8 cellular contexts compared by ENCODE assay signal in the genomic region with DNA sequence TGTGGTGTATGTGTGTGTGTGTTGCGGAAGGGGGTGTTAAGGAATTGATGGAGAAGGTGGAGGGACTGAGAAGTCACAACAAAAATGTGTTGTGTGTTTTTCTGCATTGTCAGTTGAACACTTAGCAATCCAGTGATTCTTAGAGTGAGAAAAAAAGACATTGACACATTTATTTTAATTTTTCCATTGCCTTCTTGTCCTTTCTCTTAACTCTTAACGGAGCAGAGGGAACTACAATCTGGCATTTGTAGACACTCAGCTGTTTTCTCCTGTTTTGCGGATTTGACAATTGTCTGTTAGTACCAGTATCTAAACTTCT. TPM values are rescaled to one million over a fixed set of nuclear protein-coding genes. Genes with fewer than 3 reads are reported as not detected.
A peak's percentile ranks its signal among the peaks of the same experiment; 100 is the strongest.
DNase-seq lines count a peak whose midpoint lies in the region; ATAC-seq, FAIRE-seq and TF ChIP-seq lines count a peak whose summit lies in the region.

No MANE protein-coding gene starts in this region.

- no peaks in the 10 kb centered on the region for H3K9me3 Mint-ChIP-seq in activated naive CD8-positive, alpha-beta T cell treated with anti-CD3 and anti-CD28 coated beads for 36 hours

- intact Hi-C loops in stomach (cut with DNase I; ENCODE audit: low total_unique reads) = no loop called here

- TF ChIP-seq EP300 in stomach (IDR thresholded peaks at IDR 0.05) = no peak

- no peaks in the 10 kb centered on the region for H4K20me1 ChIP-seq in keratinocyte (ENCODE audit: control insufficient read depth, extremely low read depth, insufficient read depth, low read length)

- H3K9me1 ChIP-seq in keratinocyte (ENCODE audit: control insufficient read depth, extremely low read depth, insufficient read depth, low read length) = no peaks in the 10 kb centered on the region

- 23 to 31% (median 27%) methylated on average over 3 of the region's 3 CpGs for WGBS in stomach, 5 donors

- no peak for TF ChIP-seq POLR2A in stomach (IDR thresholded peaks at IDR 0.05)

- H3K27ac ChIP-seq in HL-60 (replicated peaks) (peak overlapping the region; percentile 35), keratinocyte (ENCODE audit: control insufficient read depth, insufficient read depth, low read length) (no peak overlapping the region), stomach (peak overlapping the region in 4 of 5 donors; percentile 82 to 95 (median 90))

- ATAC-seq in HG03159 (IDR thresholded peaks at IDR 0.05; ENCODE audit: unreplicated experiment) = no peak
- no peak for ATAC-seq in HG02678 (IDR thresholded peaks at IDR 0.05; ENCODE audit: unreplicated experiment)

- peak overlapping the region; percentile 82 for H3K4me3 Mint-ChIP-seq in activated naive CD8-positive, alpha-beta T cell treated with anti-CD3 and anti-CD28 coated beads for 36 hours

- no peaks in the 10 kb centered on the region for H3K36me3 Mint-ChIP-seq in activated naive CD8-positive, alpha-beta T cell treated with anti-CD3 and anti-CD28 coated beads for 36 hours

- H3K4me3 ChIP-seq in HL-60 (replicated peaks; ENCODE audit: insufficient read depth, low read length) (peak overlapping the region; percentile 56), keratinocyte (ENCODE audit: control insufficient read depth in 2 of 3, extremely low read depth in 1 of 3, insufficient read depth in 2 of 3, low read depth in 1 of 3, low read length in 3 of 3) (peak overlapping the region; percentile 55 to 88 (median 71)), stomach (peak overlapping the region; percentile 63 to 79 (median 68))

- H3K9ac ChIP-seq in keratinocyte (ENCODE audit: control insufficient read depth, extremely low read depth, insufficient read depth, low read length) = peak overlapping the region; percentile 85

- peak overlapping the region; percentile 98 for H2AFZ ChIP-seq in keratinocyte (ENCODE audit: control insufficient read depth, low read length)

- H3K79me2 ChIP-seq in keratinocyte (ENCODE audit: control insufficient read depth, insufficient read depth, low read length) = no peaks in the 10 kb centered on the region

- DNase-seq in HL-60 (ENCODE audit: low read depth in 1 of 2, low spot score in 1 of 2) (no peak), keratinocyte (ENCODE audit: low read depth, low spot score) (no peak), stomach (no peak), DMS153 treated with DMSO at 0.1 percent for 48 hours (lab: John Stamatoyannopoulos, UW; ENCODE audit: unreplicated experiment) (no peak), EL (no peak)
- DNase-seq in activated naive CD8-positive, alpha-beta T cell treated with anti-CD3 and anti-CD28 coated beads for 36 hours = no peak

- H3K27me3 Mint-ChIP-seq in activated naive CD8-positive, alpha-beta T cell treated with anti-CD3 and anti-CD28 coated beads for 36 hours = peaks cover 63% of the 10 kb centered on the region

- H3K36me3 ChIP-seq in keratinocyte (ENCODE audit: control insufficient read depth in 2 of 2, extremely low read depth in 1 of 2, insufficient read depth in 2 of 2, low read length in 2 of 2) = no peaks in the 10 kb centered on the region
- H3K36me3 ChIP-seq in stomach = no peaks in the 10 kb centered on the region

- H3K4me2 ChIP-seq in keratinocyte (ENCODE audit: control insufficient read depth, extremely low read depth, insufficient read depth, low read depth, low read length) = peak overlapping the region; percentile 81

- no peak for FAIRE-seq in keratinocyte (lab: Jason Lieb, UNC)

- H3K4me1 Mint-ChIP-seq in activated naive CD8-positive, alpha-beta T cell treated with anti-CD3 and anti-CD28 coated beads for 36 hours = peaks cover 22% of the 10 kb centered on the region

- H3K4me1 ChIP-seq in keratinocyte (ENCODE audit: control insufficient read depth, extremely low read depth, insufficient read depth, low read length) (peaks cover 6% of the 10 kb centered on the region), stomach (peaks cover 4 to 14% (median 9%) of the 10 kb centered on the region in 4 donors)

- H3K27me3 ChIP-seq in HL-60 (ENCODE audit: insufficient read depth, poor library complexity, severe bottlenecking) (peaks cover under 1% of the 10 kb centered on the region), keratinocyte (ENCODE audit: control insufficient read depth, extremely low read depth, insufficient read depth, low read length) (peaks cover 13% of the 10 kb centered on the region), stomach (peaks cover 5 to 51% (median 32%) of the 10 kb centered on the region in 3 donors)

- no peak for TF ChIP-seq CTCF in HL-60 (IDR thresholded peaks at IDR 0.05; ENCODE audit: insufficient read depth, low read length)
- no peak for TF ChIP-seq CTCF in keratinocyte (optimal IDR thresholded peaks at IDR 0.05 in 1 of 3, IDR thresholded peaks at IDR 0.05 in 1 of 3, conservative IDR thresholded peaks at IDR 0.05 in 1 of 3; ENCODE audit: extremely low read depth in 1 of 3, insufficient read depth in 2 of 3, low read length in 3 of 3)
- no peak for TF ChIP-seq CTCF in stomach (IDR thresholded peaks at IDR 0.05)

- dilution Hi-C loops in keratinocyte (cut with MboI; ENCODE audit: extremely low pct_ligation_motif_present, low sequenced_read_pairs) = no loop called here

- H3K9me3 ChIP-seq in keratinocyte (ENCODE audit: control insufficient read depth, low read depth, low read length) (no peaks in the 10 kb centered on the region), stomach (no peaks in the 10 kb centered on the region)

- peak overlapping the region; percentile 17 for H3K27ac Mint-ChIP-seq in activated naive CD8-positive, alpha-beta T cell treated with anti-CD3 and anti-CD28 coated beads for 36 hours

RNA-seq across cellular contexts. Expression of gene C1orf53, which starts 0.7 kb away (rescaled TPM):
- under 1 TPM; 0.54 to 0.95 TPM for total RNA-seq in activated naive CD8-positive, alpha-beta T cell treated with anti-CD3 and anti-CD28 coated beads for 36 hours
- polyA plus RNA-seq in keratinocyte (3.0 to 7.0 TPM (median 6.2 TPM) in 3 replicates), stomach (10 to 100 TPM in 1 of 3 donors, 1 to 10 TPM in 1, not detected in 1; 3.9 to 11.7 TPM)
- not detected for polyA plus RNA-seq in keratinocyte (2011; ENCODE audit: low read depth)
- 6.1 and 7.2 TPM in 2 replicates for polyA plus RNA-seq in keratinocyte (2011; cell fraction: cytosol; rRNA removed)
- 0.80 and 1.3 TPM in 2 replicates for polyA plus RNA-seq in keratinocyte (2011; cell fraction: nucleus; rRNA removed)
- 3.1 and 4.3 TPM in 2 replicates for polyA plus RNA-seq in keratinocyte (2012; ENCODE audit: low replicate concordance)
- 0.66 TPM in 1 of 3 replicates, not detected in the others for polyA minus RNA-seq in keratinocyte
- polyA minus RNA-seq in keratinocyte (2011; cell fraction: cytosol; rRNA and poly(A)+ RNA removed) = not detected
- polyA minus RNA-seq in keratinocyte (2011; cell fraction: nucleus; rRNA and poly(A)+ RNA removed) = not detected in 2 replicates
- not detected for total RNA-seq in stomach

RNA-seq across cellular contexts. Expression of gene LHX9, which starts 14.0 kb away (rescaled TPM):
- not detected for total RNA-seq in activated naive CD8-positive, alpha-beta T cell treated with anti-CD3 and anti-CD28 coated beads for 36 hours
- not detected in 3 replicates for polyA plus RNA-seq in keratinocyte
- polyA plus RNA-seq in keratinocyte (2011; ENCODE audit: low read depth) = not detected
- not detected in 2 replicates for polyA plus RNA-seq in keratinocyte (2011; cell fraction: cytosol; rRNA removed)
- polyA plus RNA-seq in keratinocyte (2011; cell fraction: nucleus; rRNA removed) = not detected in 2 replicates
- not detected in 2 replicates for polyA plus RNA-seq in keratinocyte (2012; ENCODE audit: low replicate concordance)
- not detected in 3 replicates for polyA minus RNA-seq in keratinocyte
- polyA minus RNA-seq in keratinocyte (2011; cell fraction: cytosol; rRNA and poly(A)+ RNA removed) = not detected
- not detected in 2 replicates for polyA minus RNA-seq in keratinocyte (2011; cell fraction: nucleus; rRNA and poly(A)+ RNA removed)
- not detected for total RNA-seq in stomach
- polyA plus RNA-seq in stomach = not detected
